ENCODE assay signal across 15 cellular contexts in genomic region chr2:105721991-105722511, GRCh38.
"Had no signal": no experiment of that assay in that cellular context is flagged by ENCODE, and none has a peak within 500 bp of the region (broad histone marks: within the 10 kb centered on the region; RNA-seq: fewer than 3 reads in every experiment).

No MANE protein-coding gene starts in this region.

- H3K27ac Mint-ChIP-seq: activated naive CD4-positive, alpha-beta T cell treated with anti-CD3 and anti-CD28 coated beads, Interleukin-2, amount 10 ng/mL, durations not matched to agents 7 days and 5 days; mesothelial cell of epicardium; nephron progenitor cell had no signal

- H3K4me3 Mint-ChIP-seq: activated naive CD4-positive, alpha-beta T cell treated with anti-CD3 and anti-CD28 coated beads, Interleukin-2, amount 10 ng/mL, durations not matched to agents 7 days and 5 days; mesothelial cell of epicardium; nephron progenitor cell had no signal

- H3K36me3 Mint-ChIP-seq: mesothelial cell of epicardium had no signal

- H3K4me1 Mint-ChIP-seq: mesothelial cell of epicardium had no signal

- DNase-seq: activated CD4-positive, CD25-positive, alpha-beta regulatory T cell treated with anti-CD3 and anti-CD28 coated beads, Interleukin-2, amount 50 U/mL, for 72 hours; activated effector memory CD4-positive, alpha-beta T cell treated with Interleukin-2 at 50 U/mL for 16 hours; activated naive CD4-positive, alpha-beta T cell treated with anti-CD3 and anti-CD28 coated beads, Interleukin-2, amount 10 ng/mL, durations not matched to agents 7 days and 5 days; adrenal gland; cortex of kidney; erythroblast; heart left ventricle; kidney; nephron progenitor cell; nucleus accumbens; stimulated activated CD4-positive, alpha-beta T cell treated with anti-CD3 and anti-CD28 coated beads, Interleukin-4, amount 100 ng/mL, for 1 hour; thyroid gland had no signal

- ATAC-seq: heart left ventricle, left lobe of liver, sciatic nerve had no signal
